ENCODE assay signal across 8 cellular contexts in genomic region chr1:235504494-235505222, GRCh38. TPM values are rescaled to one million over a fixed set of nuclear protein-coding genes. Genes with fewer than 3 reads are reported as not detected.
DNase-seq lines count a peak whose midpoint lies in the region; ATAC-seq and TF ChIP-seq lines count a peak whose summit lies in the region.

No MANE protein-coding gene starts in this region.

- peak overlapping the region; percentile 93 for H3K9ac ChIP-seq in SK-N-MC (ENCODE audit: insufficient read length)

- peak overlapping the region; percentile 89 for H3K4me2 ChIP-seq in osteoblast (ENCODE audit: insufficient read depth, low read length)

- peaks cover 32% of the 10 kb centered on the region for H3K79me2 ChIP-seq in osteoblast (ENCODE audit: insufficient read depth, low read length)

- peak; percentile 74 for ATAC-seq in HG02571 (IDR thresholded peaks at IDR 0.05; ENCODE audit: unreplicated experiment)
- ATAC-seq in activated naive CD4-positive, alpha-beta T cell treated with anti-CD3 and anti-CD28 coated beads, Interleukin-2, amount 50 U/mL, for 72 hours = peak; percentile 84

- DNase-seq in GM10248 (ENCODE audit: extremely low spot score) = peak; percentile 97
- peak; percentile 99 for DNase-seq in NB4 (ENCODE audit: low read depth)
- peak; percentile 93 for DNase-seq in SK-N-MC (ENCODE audit: low read depth, low spot score)
- peak; percentile 98 to 99 for DNase-seq in activated naive CD4-positive, alpha-beta T cell treated with anti-CD3 and anti-CD28 coated beads, Interleukin-2, amount 50 U/mL, for 72 hours (ENCODE audit: low spot score in 2 of 2)
- peak; percentile 100 for DNase-seq in glomerular visceral epithelial cell (ENCODE audit: extremely low spot score)
- DNase-seq in osteoblast (ENCODE audit: insufficient read length, low spot score, missing footprints) = peak; percentile 98

- TF ChIP-seq POLR2A in NB4 (IDR thresholded peaks at IDR 0.05; ENCODE audit: extremely low read depth, insufficient read length) = peak; percentile 65

- no peaks in the 10 kb centered on the region for H3K9me3 ChIP-seq in SK-N-MC (ENCODE audit: low read depth, low read length)
- no peaks in the 10 kb centered on the region for H3K9me3 ChIP-seq in osteoblast (ENCODE audit: low read depth, low read length)
- no peaks in the 10 kb centered on the region for H3K9me3 ChIP-seq in thymus (ENCODE audit: control insufficient read depth)

- H3K36me3 ChIP-seq in SK-N-MC (ENCODE audit: insufficient read depth, low read length) = no peaks in the 10 kb centered on the region
- no peaks in the 10 kb centered on the region for H3K36me3 ChIP-seq in osteoblast (ENCODE audit: insufficient read depth, low read length)
- H3K36me3 ChIP-seq in thymus (ENCODE audit: control insufficient read depth, insufficient read depth) = no peaks in the 10 kb centered on the region

- H3K4me1 ChIP-seq in osteoblast (ENCODE audit: insufficient read depth, low read length) = peaks cover 6% of the 10 kb centered on the region
- no peaks in the 10 kb centered on the region for H3K4me1 ChIP-seq in thymus (ENCODE audit: control insufficient read depth, insufficient read depth, low read length)

- H3K27me3 ChIP-seq in osteoblast (ENCODE audit: insufficient read depth, low read length) = no peaks in the 10 kb centered on the region
- no peaks in the 10 kb centered on the region for H3K27me3 ChIP-seq in thymus (ENCODE audit: control insufficient read depth, insufficient read depth)

- H2AFZ ChIP-seq in osteoblast (ENCODE audit: low read length) = peak overlapping the region; percentile 99

- under 1% methylated on average over 61 of the region's 61 CpGs for WGBS in thymus

- POLR2A ChIA-PET in GM10248 (lab: Yijun Ruan, JAX) = interaction anchor here (0.5 to 1.1 kb wide), 4 partner anchors 23 to 1598 kb away, joined by 3 read pairs; no protein-coding TSS in a partner anchor

- H3K27ac ChIP-seq in SK-N-MC (peak overlapping the region; percentile 98), osteoblast (ENCODE audit: low read depth, low read length) (peak overlapping the region; percentile 99), thymus (ENCODE audit: low read depth) (peak overlapping the region; percentile 96)

- peaks cover 0 to 17% of the 10 kb centered on the region in 2 donors for H3K36me3 Mint-ChIP-seq in activated naive CD4-positive, alpha-beta T cell treated with anti-CD3 and anti-CD28 coated beads, Interleukin-2, amount 50 U/mL, for 72 hours

- H3K9me3 Mint-ChIP-seq in activated naive CD4-positive, alpha-beta T cell treated with anti-CD3 and anti-CD28 coated beads, Interleukin-2, amount 50 U/mL, for 72 hours = no peaks in the 10 kb centered on the region

- peak overlapping the region; percentile 98 for H3K27ac Mint-ChIP-seq in activated naive CD4-positive, alpha-beta T cell treated with anti-CD3 and anti-CD28 coated beads, Interleukin-2, amount 50 U/mL, for 72 hours

- TF ChIP-seq CTCF in GM10248 (IDR thresholded peaks at IDR 0.05; ENCODE audit: control extremely low read depth, extremely low read depth, low read depth, missing control alignments) = peak; percentile 66
- peak; percentile 60 for TF ChIP-seq CTCF in NB4 (IDR thresholded peaks at IDR 0.05; ENCODE audit: low read depth, low read length)
- peak; percentile 69 for TF ChIP-seq CTCF in osteoblast (IDR thresholded peaks at IDR 0.05; ENCODE audit: extremely low read depth, low read depth, low read length)

- H3K4me3 ChIP-seq in NB4 (ENCODE audit: low read depth, low read length) (peak overlapping the region; percentile 89), SK-N-MC (peak overlapping the region; percentile 86), osteoblast (ENCODE audit: insufficient read depth, low read length) (peak overlapping the region; percentile 87), thymus (ENCODE audit: low read length) (peak overlapping the region; percentile 84)

- CTCF ChIA-PET in GM10248 (lab: Yijun Ruan, JAX) = interaction anchor here (0.7 to 3.3 kb wide), 47 partner anchors 8 to 1131 kb away, joined by 3 to 40 read pairs (median 3); partner anchors contain the start of genes COA6 and RBM34

- H4K20me1 ChIP-seq in osteoblast (ENCODE audit: insufficient read depth, low read length) = peaks cover 8% of the 10 kb centered on the region

RNA-seq across cellular contexts. Expression of gene B3GALNT2, which starts 0.4 kb away (rescaled TPM):
- total RNA-seq in activated naive CD4-positive, alpha-beta T cell treated with anti-CD3 and anti-CD28 coated beads, Interleukin-2, amount 50 U/mL, for 72 hours = 10 to 100 TPM; 12.3 to 14.9 TPM
- 28.9 and 34.7 TPM in 2 replicates for total RNA-seq in osteoblast
- polyA plus RNA-seq in thymus = 2.8 TPM

Comparison
In these comparisons a context has a peak if more than half of its experiments do, and no peak if none do; other contexts are left out.
1. Peak in every context shown above with its lines: DNase-seq, ATAC-seq, H3K4me3 ChIP-seq and H3K27ac ChIP-seq.